ENCODE assay signal across 8 cellular contexts in the genomic region with DNA sequence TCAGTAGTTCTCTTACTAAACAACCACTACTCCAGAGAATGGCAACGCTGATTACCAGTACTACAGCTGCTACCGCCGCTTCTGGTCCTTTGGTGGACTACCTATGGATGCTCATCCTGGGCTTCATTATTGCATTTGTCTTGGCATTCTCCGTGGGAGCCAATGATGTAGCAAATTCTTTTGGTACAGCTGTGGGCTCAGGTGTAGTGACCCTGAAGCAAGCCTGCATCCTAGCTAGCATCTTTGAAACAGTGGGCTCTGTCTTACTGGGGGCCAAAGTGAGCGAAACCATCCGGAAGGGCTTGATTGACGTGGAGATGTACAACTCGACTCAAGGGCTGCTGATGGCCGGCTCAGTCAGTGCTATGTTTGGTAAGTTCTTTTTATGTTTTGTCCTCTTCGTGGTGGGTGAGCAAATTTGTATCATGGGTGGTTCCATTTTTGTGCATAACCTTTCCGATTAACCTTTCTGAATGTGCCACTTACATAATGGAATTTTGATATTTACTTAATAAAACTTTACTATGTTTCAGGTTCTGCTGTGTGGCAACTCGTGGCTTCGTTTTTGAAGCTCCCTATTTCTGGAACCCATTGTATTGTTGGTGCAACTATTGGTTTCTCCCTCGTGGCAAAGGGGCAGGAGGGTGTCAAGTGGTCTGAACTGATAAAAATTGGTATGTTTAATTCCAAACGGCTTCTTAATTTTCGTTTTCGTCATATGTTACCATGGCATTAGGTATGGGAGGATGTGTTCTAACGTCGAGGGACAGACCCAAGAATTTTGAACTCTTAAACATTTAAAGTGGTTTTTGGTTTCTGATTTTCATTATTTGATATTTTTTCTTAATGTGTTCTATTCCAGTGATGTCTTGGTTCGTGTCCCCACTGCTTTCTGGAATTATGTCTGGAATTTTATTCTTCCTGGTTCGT. TPM values are rescaled to one million over a fixed set of nuclear protein-coding genes. Genes with fewer than 3 reads are reported as not detected.
DNase-seq lines count a peak whose midpoint lies in the region; TF ChIP-seq lines count a peak whose summit lies in the region.

No MANE protein-coding gene starts in this region.

- peak overlapping the region; percentile 97 for H3K4me3 ChIP-seq in brain microvascular endothelial cell (ENCODE audit: low read depth, low read length)
- peak overlapping the region; percentile 95 for H3K4me3 ChIP-seq in mesodermal cell (ENCODE audit: extremely low read depth, insufficient read depth, low read length, poor library complexity, severe bottlenecking)

- H3K27ac ChIP-seq in brain microvascular endothelial cell (no peak overlapping the region), mesodermal cell (ENCODE audit: low read depth, low read length, severe bottlenecking) (no peak overlapping the region)

- TF ChIP-seq CTCF in brain microvascular endothelial cell (IDR thresholded peaks at IDR 0.05; ENCODE audit: low read depth, low read length, missing control alignments) = peak; percentile 7

- H3K36me3 ChIP-seq in brain microvascular endothelial cell (replicated peaks) (peaks cover 58% of the 10 kb centered on the region), mesodermal cell (ENCODE audit: control insufficient read depth, insufficient read depth, low read length) (peaks cover 55% of the 10 kb centered on the region)

- WGBS in mesodermal cell (ENCODE audit: insufficient coverage in 2 of 2), 2 experiments = 24 to 47% methylated on average over 13 to 15 of the region's 21 CpGs

- DNase-seq in NCI-H1694 (lab: John Stamatoyannopoulos, UW) = peak; percentile 48
- no peak for DNase-seq in NCI-H1694 treated with DMSO at 0.1 percent for 48 hours (lab: John Stamatoyannopoulos, UW)
- DNase-seq in NCI-H146 (lab: John Stamatoyannopoulos, UW) = peak; percentile 48
- DNase-seq in brain microvascular endothelial cell = no peak
- DNase-seq in glomerular visceral epithelial cell (ENCODE audit: extremely low spot score) = no peak
- no peak for DNase-seq in stimulated activated CD4-positive, alpha-beta T cell treated with anti-CD3 and anti-CD28 coated beads, Interleukin-4, amount 100 ng/mL, for 24 hours
- DNase-seq in stimulated activated naive CD4-positive, alpha-beta T cell treated with Interleukin-2 at 50 U/mL for 16 hours (lab: John Stamatoyannopoulos, UW) = no peak

- peaks cover 35% of the 10 kb centered on the region for H3K4me1 ChIP-seq in mesodermal cell (ENCODE audit: control insufficient read depth, insufficient read depth, low read length, poor library complexity, severe bottlenecking)

- in situ Hi-C loops in brain microvascular endothelial cell (cut with HindIII; ENCODE audit: low pct_ligation_motif_present, low sequenced_read_pairs) = no loop called here

- H3K9me3 ChIP-seq in mesodermal cell (ENCODE audit: control insufficient read depth, low read length) = no peaks in the 10 kb centered on the region

- H3K27me3 ChIP-seq in brain microvascular endothelial cell (replicated peaks) = no peaks in the 10 kb centered on the region

RNA-seq across cellular contexts. Expression of a gene that starts 1.3 kb away (rescaled TPM):
- 115 TPM for polyA plus RNA-seq in mesodermal cell (2013, experiment 1 of 2)
- polyA plus RNA-seq in mesodermal cell (2013, experiment 2 of 2) = 83.7 TPM

Comparison
In these comparisons a context has a peak if more than half of its experiments do, and no peak if none do; other contexts are left out.
1. DNase-seq: peak in NCI-H1694 (single experiment) and NCI-H146 (single experiment); none in NCI-H1694 treated with DMSO at 0.1 percent for 48 hours (single experiment), brain microvascular endothelial cell (single experiment), glomerular visceral epithelial cell (single experiment), stimulated activated CD4-positive, alpha-beta T cell treated with anti-CD3 and anti-CD28 coated beads, Interleukin-4, amount 100 ng/mL, for 24 hours (single experiment) and stimulated activated naive CD4-positive, alpha-beta T cell treated with Interleukin-2 at 50 U/mL for 16 hours (single experiment).